In genomic region chr15:65304393-65305143, GRCh38 we compare ENCODE assay signal across 8 cellular contexts. TPM values are rescaled to one million over a fixed set of nuclear protein-coding genes. Genes with fewer than 3 reads are reported as not detected.
DNase-seq lines count a peak whose midpoint lies in the region; ATAC-seq and TF ChIP-seq lines count a peak whose summit lies in the region.

TSS of gene RNU5B-1 (plus strand) at chr15:65304677.

- peaks cover 41% of the 10 kb centered on the region for H3K4me1 Mint-ChIP-seq in CD8-positive, alpha-beta T cell (ENCODE audit: low read depth)
- peaks cover 37% of the 10 kb centered on the region for H3K4me1 Mint-ChIP-seq in activated CD4-positive, alpha-beta memory T cell treated with anti-CD3 and anti-CD28 coated beads, Interleukin-2, amount 10 ng/mL, durations not matched to agents 7 days and 5 days

- no peaks in the 10 kb centered on the region for H3K9me3 ChIP-seq in CD8-positive, alpha-beta T cell (ENCODE audit: low read length)
- no peaks in the 10 kb centered on the region for H3K9me3 ChIP-seq in effector memory CD4-positive, alpha-beta T cell (ENCODE audit: control insufficient read depth, low read length)

- H3K36me3 ChIP-seq in CD8-positive, alpha-beta T cell (ENCODE audit: insufficient read depth, low read length), result no peaks in the 10 kb centered on the region
- no peaks in the 10 kb centered on the region for H3K36me3 ChIP-seq in effector memory CD4-positive, alpha-beta T cell (ENCODE audit: control insufficient read depth, insufficient read depth, low read length)

- peak; percentile 24 to 78 (median 61) for DNase-seq in CD8-positive, alpha-beta T cell
- DNase-seq in NCI-H774 (lab: John Stamatoyannopoulos, UW), result peak; percentile 85
- DNase-seq in activated CD4-positive, alpha-beta memory T cell treated with anti-CD3 and anti-CD28 coated beads, Interleukin-2, amount 10 ng/mL, durations not matched to agents 7 days and 5 days, result peak; percentile 86
- DNase-seq in effector memory CD4-positive, alpha-beta T cell, result peak; percentile 41 to 69 (median 51)
- peak; percentile 97 for DNase-seq in medulla oblongata (ENCODE audit: extremely low spot score)
- peak; percentile 66 to 77 (median 73) for DNase-seq in stimulated activated CD4-positive, alpha-beta T cell treated with anti-CD3 and anti-CD28 coated beads, TNF-alpha, amount 100 ng/mL, for 48 hours (ENCODE audit: low read depth in 3 of 3)

- no peaks in the 10 kb centered on the region for H3K9me3 Mint-ChIP-seq in CD8-positive, alpha-beta T cell
- no peaks in the 10 kb centered on the region for H3K9me3 Mint-ChIP-seq in activated CD4-positive, alpha-beta memory T cell treated with anti-CD3 and anti-CD28 coated beads, Interleukin-2, amount 10 ng/mL, durations not matched to agents 7 days and 5 days

- H3K27ac ChIP-seq in CD8-positive, alpha-beta T cell (ENCODE audit: low read depth, low read length), result peak within 1 kb of the TSS; percentile 90
- H3K27ac ChIP-seq in effector memory CD4-positive, alpha-beta T cell (ENCODE audit: insufficient read depth, low read length, poor library complexity, severe bottlenecking), result peak within 1 kb of the TSS; percentile 92

- peak within 1 kb of the TSS; percentile 98 for H3K27ac Mint-ChIP-seq in CD8-positive, alpha-beta T cell
- H3K27ac Mint-ChIP-seq in activated CD4-positive, alpha-beta memory T cell treated with anti-CD3 and anti-CD28 coated beads, Interleukin-2, amount 10 ng/mL, durations not matched to agents 7 days and 5 days, result peak within 1 kb of the TSS; percentile 90

- no peaks in the 10 kb centered on the region for H3K27me3 Mint-ChIP-seq in CD8-positive, alpha-beta T cell (ENCODE audit: low read depth)
- H3K27me3 Mint-ChIP-seq in activated CD4-positive, alpha-beta memory T cell treated with anti-CD3 and anti-CD28 coated beads, Interleukin-2, amount 10 ng/mL, durations not matched to agents 7 days and 5 days, result peaks cover 2% of the 10 kb centered on the region

- POLR2A ChIA-PET in CD8-positive, alpha-beta T cell (lab: Charles Lee), result interaction anchor here (0.7 to 2.4 kb wide), 19 partner anchors 8 to 1142 kb away, joined by 3 to 49 read pairs (median 4); partner anchors contain the start of genes CLPX, PARP16, PPIB and RAB11A
- POLR2A ChIA-PET in activated CD4-positive, alpha-beta memory T cell treated with anti-CD3 and anti-CD28 coated beads, Interleukin-2, amount 10 ng/mL, durations not matched to agents 7 days and 5 days (lab: Charles Lee), result interaction anchor here (0.5 to 5.1 kb wide), 97 partner anchors 9 to 1801 kb away, joined by 3 to 166 read pairs (median 4); partner anchors contain the start of genes CLPX, DENND4A, DPP8 and HACD3

- ATAC-seq in CD8-positive, alpha-beta T cell, result peak; percentile 79
- ATAC-seq in GM19372 (IDR thresholded peaks at IDR 0.05; ENCODE audit: low read depth, unreplicated experiment) (peak; percentile 63), HG03521 (IDR thresholded peaks at IDR 0.05; ENCODE audit: unreplicated experiment) (peak; percentile 53)

- intact Hi-C loops in CD8-positive, alpha-beta T cell (cut with DNase I, micrococcal nuclease), result loop anchor here (1.0 to 10.0 kb wide), 7 partner anchors 8 to 568 kb away; partner anchors contain the start of genes CLPX (in 2 of the 2), PARP16 (in 2 of the 2), PDCD7 (in 2 of the 2) and RNU5A-1 (in 2 of the 2)

- H3K4me1 ChIP-seq in CD8-positive, alpha-beta T cell (ENCODE audit: insufficient read depth, low read length), result peaks cover 10% of the 10 kb centered on the region
- H3K4me1 ChIP-seq in effector memory CD4-positive, alpha-beta T cell (ENCODE audit: control insufficient read depth, insufficient read depth, low read length, poor library complexity, severe bottlenecking), result peaks cover 4% of the 10 kb centered on the region

- H3K36me3 Mint-ChIP-seq in CD8-positive, alpha-beta T cell, result peaks cover 2% of the 10 kb centered on the region
- peaks cover 5% of the 10 kb centered on the region for H3K36me3 Mint-ChIP-seq in activated CD4-positive, alpha-beta memory T cell treated with anti-CD3 and anti-CD28 coated beads, Interleukin-2, amount 10 ng/mL, durations not matched to agents 7 days and 5 days (ENCODE audit: low read depth)

- peak; percentile 43 for TF ChIP-seq CTCF in CD8-positive, alpha-beta T cell (IDR thresholded peaks at IDR 0.05)

- CTCF ChIA-PET in CD8-positive, alpha-beta T cell (lab: Charles Lee), result interaction anchor here (0.9 to 2.1 kb wide), 7 partner anchors 12 to 81 kb away, joined by 3 to 6 read pairs (median 4); partner anchors contain the start of gene PARP16
- CTCF ChIA-PET in activated CD4-positive, alpha-beta memory T cell treated with anti-CD3 and anti-CD28 coated beads, Interleukin-2, amount 10 ng/mL, durations not matched to agents 7 days and 5 days (lab: Charles Lee), result interaction anchor here (0.5 to 2.3 kb wide), 7 partner anchors 14 to 569 kb away, joined by 3 to 9 read pairs (median 4); partner anchors contain the start of gene PARP16

- H3K4me3 Mint-ChIP-seq in CD8-positive, alpha-beta T cell, result peak within 1 kb of the TSS; percentile 94
- H3K4me3 Mint-ChIP-seq in activated CD4-positive, alpha-beta memory T cell treated with anti-CD3 and anti-CD28 coated beads, Interleukin-2, amount 10 ng/mL, durations not matched to agents 7 days and 5 days, result peak within 1 kb of the TSS; percentile 94

- no peaks in the 10 kb centered on the region for H3K27me3 ChIP-seq in CD8-positive, alpha-beta T cell (ENCODE audit: insufficient read depth, low read length)
- no peaks in the 10 kb centered on the region for H3K27me3 ChIP-seq in effector memory CD4-positive, alpha-beta T cell (replicated peaks; ENCODE audit: control insufficient read depth, insufficient read depth, low read length, poor library complexity, severe bottlenecking)

- H3K4me3 ChIP-seq in CD8-positive, alpha-beta T cell (ENCODE audit: low read depth, low read length), result peak within 1 kb of the TSS; percentile 62
- H3K4me3 ChIP-seq in effector memory CD4-positive, alpha-beta T cell (ENCODE audit: insufficient read depth, low read depth, low read length, poor library complexity, severe bottlenecking), result peak within 1 kb of the TSS; percentile 53

RNA-seq across cellular contexts. Expression of gene RNU5B-1, which starts in this region (rescaled TPM):
- total RNA-seq in CD8-positive, alpha-beta T cell, result 10 to 100 TPM; 17.0 to 36.6 TPM
- total RNA-seq in activated CD4-positive, alpha-beta memory T cell treated with anti-CD3 and anti-CD28 coated beads, Interleukin-2, amount 10 ng/mL, durations not matched to agents 7 days and 5 days, result 10 to 100 TPM in 1 of 2 experiments, not detected in 1; 12.9 TPM

Comparison
In these comparisons a context has a peak if more than half of its experiments do, and no peak if none do; other contexts are left out.
1. Peak in every context shown above with its lines: DNase-seq, ATAC-seq, H3K4me3 ChIP-seq and H3K27ac ChIP-seq.